ENCODE assay signal across 8 cellular contexts in genomic region chr3:71583569-71584215, GRCh38. TPM values are rescaled to one million over a fixed set of nuclear protein-coding genes. Genes with fewer than 3 reads are reported as not detected.
A peak's percentile ranks its signal among the peaks of the same experiment; 100 is the strongest.
DNase-seq lines count a peak whose midpoint lies in the region; ATAC-seq, FAIRE-seq and TF ChIP-seq lines count a peak whose summit lies in the region.

TSS of gene FOXP1 (minus strand) at chr3:71583728. CDS start at chr3:71198381, 385,347 bp downstream.

- H3K27me3 ChIP-seq in keratinocyte (ENCODE audit: control insufficient read depth, extremely low read depth, insufficient read depth, low read length) (no peaks in the 10 kb centered on the region), spleen (replicated peaks in 1 of 7) (peaks cover 0 to 18% (median 0%) of the 10 kb centered on the region in 7 donors)

- peaks cover 6% of the 10 kb centered on the region for H3K79me2 ChIP-seq in keratinocyte (ENCODE audit: control insufficient read depth, insufficient read depth, low read length)

- peak within 1 kb of the TSS; percentile 88 for H2AFZ ChIP-seq in keratinocyte (ENCODE audit: control insufficient read depth, low read length)

- H3K9me3 ChIP-seq in keratinocyte (ENCODE audit: control insufficient read depth, low read depth, low read length) (no peaks in the 10 kb centered on the region), spleen (no peaks in the 10 kb centered on the region)

- H3K4me3 ChIP-seq in keratinocyte (ENCODE audit: control insufficient read depth in 2 of 3, extremely low read depth in 1 of 3, insufficient read depth in 2 of 3, low read depth in 1 of 3, low read length in 3 of 3) (peak within 1 kb of the TSS; percentile 65 to 89 (median 73)), spleen (peak within 1 kb of the TSS; percentile 71 to 90 (median 80))

- peak; percentile 78 for DNase-seq in CD1c-positive myeloid dendritic cell (ENCODE audit: extremely low spot score)
- DNase-seq in H4 (ENCODE audit: low spot score): peak; percentile 40
- peak; percentile 75 for DNase-seq in NCI-H2227 treated with DMSO at 0.1 percent for 48 hours (lab: John Stamatoyannopoulos, UW)
- peak; percentile 56 for DNase-seq in activated CD4-positive, alpha-beta T cell treated with anti-CD3 and anti-CD28 coated beads for 1 hour
- DNase-seq in cerebellum (ENCODE audit: low spot score): peak; percentile 73
- DNase-seq in keratinocyte (ENCODE audit: low read depth, low spot score): no peak
- DNase-seq in spleen: peak; percentile 92

- H3K36me3 ChIP-seq in keratinocyte (ENCODE audit: control insufficient read depth in 2 of 2, extremely low read depth in 1 of 2, insufficient read depth in 2 of 2, low read length in 2 of 2) (no peaks in the 10 kb centered on the region), spleen (no peaks in the 10 kb centered on the region)

- TF ChIP-seq CTCF in keratinocyte (optimal IDR thresholded peaks at IDR 0.05 in 1 of 3, IDR thresholded peaks at IDR 0.05 in 1 of 3, conservative IDR thresholded peaks at IDR 0.05 in 1 of 3; ENCODE audit: extremely low read depth in 1 of 3, insufficient read depth in 2 of 3, low read length in 3 of 3): no peak
- no peak for TF ChIP-seq CTCF in spleen (IDR thresholded peaks at IDR 0.05 in 8 of 11, conservative IDR thresholded peaks at IDR 0.05 in 3 of 11)

- peak in 1 of 3 donors; percentile 29 for TF ChIP-seq POLR2A in spleen (IDR thresholded peaks at IDR 0.05)

- peak within 1 kb of the TSS; percentile 90 for H3K4me2 ChIP-seq in keratinocyte (ENCODE audit: control insufficient read depth, extremely low read depth, insufficient read depth, low read depth, low read length)

- dilution Hi-C loops in keratinocyte (cut with MboI; ENCODE audit: extremely low pct_ligation_motif_present, low sequenced_read_pairs): no loop called here

- no peak for ATAC-seq in HG03045 (IDR thresholded peaks at IDR 0.05; ENCODE audit: unreplicated experiment)

- H3K27ac ChIP-seq in keratinocyte (ENCODE audit: control insufficient read depth, insufficient read depth, low read length): peak within 1 kb of the TSS; percentile 56
- H3K27ac ChIP-seq in spleen: peak within 1 kb of the TSS; percentile 94 to 98 (median 96)

- 0 to 1% (median 0%) methylated on average over 53 to 70 of the region's 70 CpGs for WGBS in spleen, 5 donors

- no peaks in the 10 kb centered on the region for H4K20me1 ChIP-seq in keratinocyte (ENCODE audit: control insufficient read depth, extremely low read depth, insufficient read depth, low read length)

- intact Hi-C loops in spleen (cut with DNase I; ENCODE audit: low total_unique reads): loop anchor here (10.0 kb wide), 2 partner anchors 279 to 869 kb away; no protein-coding TSS in a partner anchor

- H3K9ac ChIP-seq in keratinocyte (ENCODE audit: control insufficient read depth, extremely low read depth, insufficient read depth, low read length): peak within 1 kb of the TSS; percentile 77

- H3K4me1 ChIP-seq in keratinocyte (ENCODE audit: control insufficient read depth, extremely low read depth, insufficient read depth, low read length) (peaks cover 29% of the 10 kb centered on the region), spleen (peaks cover 21 to 66% (median 48%) of the 10 kb centered on the region in 6 donors)

- no peaks in the 10 kb centered on the region for H3K9me1 ChIP-seq in keratinocyte (ENCODE audit: control insufficient read depth, extremely low read depth, insufficient read depth, low read length)

- FAIRE-seq in keratinocyte (lab: Jason Lieb, UNC): no peak

RNA-seq across cellular contexts. Expression of gene FOXP1, which starts in this region (rescaled TPM):
- total RNA-seq in H4 (2014; rRNA removed; shearing (Covaris generic)): 13.1 and 15.9 TPM in 2 replicates
- total RNA-seq in cerebellum (94.3 TPM), spleen (100 to 1,000 TPM; 134 to 202 (median 166) TPM)
- polyA plus RNA-seq in keratinocyte (6.2 to 27.3 TPM (median 14.6 TPM) in 3 replicates), spleen (10 to 100 TPM; 11.1 to 17.2 (median 15.4) TPM)
- polyA plus RNA-seq in keratinocyte (2011; ENCODE audit: low read depth): 22.8 TPM
- polyA plus RNA-seq in keratinocyte (2011; cell fraction: cytosol; rRNA removed): 6.8 and 8.3 TPM in 2 replicates
- 10.6 and 11.1 TPM in 2 replicates for polyA plus RNA-seq in keratinocyte (2011; cell fraction: nucleus; rRNA removed)
- 8.2 and 18.3 TPM in 2 replicates for polyA plus RNA-seq in keratinocyte (2012; ENCODE audit: low replicate concordance)
- 42.3 to 72.2 TPM (median 54.6 TPM) in 3 replicates for polyA minus RNA-seq in keratinocyte
- 27.4 TPM for polyA minus RNA-seq in keratinocyte (2011; cell fraction: cytosol; rRNA and poly(A)+ RNA removed)
- polyA minus RNA-seq in keratinocyte (2011; cell fraction: nucleus; rRNA and poly(A)+ RNA removed): 32.2 and 47.0 TPM in 2 replicates
